In the genomic region with DNA sequence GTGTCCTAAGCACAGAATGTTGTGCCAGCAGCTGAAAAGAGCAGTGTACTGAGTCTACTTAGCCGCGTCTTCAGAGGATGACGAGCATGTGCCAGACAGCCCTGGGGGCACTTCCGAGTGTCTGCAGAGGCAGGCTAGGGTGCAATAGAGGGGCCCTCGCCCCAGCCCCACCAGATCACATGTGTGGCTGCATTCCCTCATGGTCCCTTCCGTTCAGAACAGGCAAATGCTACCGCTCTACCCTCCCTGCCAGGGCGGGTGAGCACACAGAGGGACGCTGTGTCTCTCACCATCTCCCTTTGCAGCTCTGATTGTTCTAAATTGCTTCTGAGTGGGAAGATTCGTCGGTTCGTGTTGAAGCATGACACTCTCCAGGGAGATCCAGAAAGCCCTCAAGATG, we compare ENCODE assay signal across 19 cellular contexts.
DNase-seq lines count a peak whose midpoint lies in the region; ATAC-seq, FAIRE-seq and TF ChIP-seq lines count a peak whose summit lies in the region.
"Had no signal": no experiment of that assay in that cellular context is flagged by ENCODE, and none has a peak within 500 bp of the region (broad histone marks: within the 10 kb centered on the region; RNA-seq: fewer than 3 reads in every experiment).

No MANE protein-coding gene starts in this region.

- no peaks in the 10 kb centered on the region for H3K23me2 ChIP-seq in H1 (ENCODE audit: low read depth, low read length)

- DNase-seq in SK-MEL-5 (ENCODE audit: low read depth, low spot score): peak; percentile 87
- no peak for DNase-seq in H1 (ENCODE audit: low read depth in 1 of 2, low spot score in 2 of 2)
- DNase-seq in keratinocyte (ENCODE audit: low read depth, low spot score): no peak
- peak; percentile 34 for DNase-seq in retina
- DNase-seq in HuH-7.5 (ENCODE audit: low spot score): no peak
- DNase-seq: ACHN, DMS79 treated with DMSO at 0.1 percent for 48 hours, GOT3, NCI-H1105, NCI-H1694 treated with DMSO at 0.1 percent for 48 hours, NCI-H2227 treated with DMSO at 0.1 percent for 48 hours, NCI-H510A treated with DMSO at 0.1 percent for 48 hours, NCI-H774 had no signal

- H3K36me3 ChIP-seq in H1 (ENCODE audit: control insufficient read depth in 2 of 4, insufficient read depth in 4 of 4, low read length in 3 of 4) (0 out of 8 replicates have a peak, but pooled peaks cover 0 to 3% (median 0%) of the 10 kb centered on the region in 4 experiments), keratinocyte (ENCODE audit: control insufficient read depth in 2 of 2, extremely low read depth in 1 of 2, insufficient read depth in 2 of 2, low read length in 2 of 2) (peaks cover 0 to 8% of the 10 kb centered on the region in 2 experiments)

- H3K27ac ChIP-seq in H1 (ENCODE audit: low read depth, low read length) (no peak overlapping the region), keratinocyte (ENCODE audit: control insufficient read depth, insufficient read depth, low read length) (no peak overlapping the region)
- H3K27ac ChIP-seq: C4-2B had no signal

- 0 out of 2 replicates have a peak overlapping the region, but pooled peaks have one; percentile 39 for H2AK5ac ChIP-seq in H1 (ENCODE audit: low read depth, low read length)

- H3K4me2 ChIP-seq in H1 (ENCODE audit: insufficient read depth in 1 of 2, low read depth in 2 of 2, low read length in 2 of 2) (no peak overlapping the region), keratinocyte (ENCODE audit: control insufficient read depth, extremely low read depth, insufficient read depth, low read depth, low read length) (no peak overlapping the region)

- H3K79me2 ChIP-seq in H1 (ENCODE audit: control insufficient read depth in 1 of 2, insufficient read depth in 2 of 2, low read length in 2 of 2): no peaks in the 10 kb centered on the region
- H3K79me2 ChIP-seq in keratinocyte (ENCODE audit: control insufficient read depth, insufficient read depth, low read length): no peaks in the 10 kb centered on the region

- no peak for TF ChIP-seq EP300 in H1 (IDR thresholded peaks at IDR 0.05; ENCODE audit: borderline replicate concordance in 1 of 2, low read depth in 2 of 2, low read length in 2 of 2)

- no peak for TF ChIP-seq CTCF in H1 (IDR thresholded peaks at IDR 0.05; ENCODE audit: control extremely low read depth in 1 of 3, insufficient read depth in 1 of 3, low read depth in 1 of 3, low read length in 3 of 3)
- no peak for TF ChIP-seq CTCF in keratinocyte (optimal IDR thresholded peaks at IDR 0.05 in 1 of 3, IDR thresholded peaks at IDR 0.05 in 1 of 3, conservative IDR thresholded peaks at IDR 0.05 in 1 of 3; ENCODE audit: extremely low read depth in 1 of 3, insufficient read depth in 2 of 3, low read length in 3 of 3)

- H3K4me1 ChIP-seq in H1 (replicated peaks in 1 of 4; ENCODE audit: control insufficient read depth in 3 of 4, insufficient read depth in 4 of 4, low read length in 3 of 4) (peaks cover 0 to 7% (median 0%) of the 10 kb centered on the region in 4 experiments; a peak in 2 of 7 replicates), keratinocyte (ENCODE audit: control insufficient read depth, extremely low read depth, insufficient read depth, low read length) (peaks cover 4% of the 10 kb centered on the region)

- CTCF ChIA-PET in H1 (lab: Charles Lee; ENCODE audit: partially characterized antibody): interaction anchor here (0.8 to 1.7 kb wide), 7 partner anchors 8 to 84 kb away, joined by 3 to 10 read pairs (median 4); no protein-coding TSS in a partner anchor

- no peaks in the 10 kb centered on the region for H4K20me1 ChIP-seq in H1 (replicated peaks in 1 of 2; ENCODE audit: control insufficient read depth in 1 of 2, insufficient read depth in 2 of 2, low read length in 2 of 2)
- H4K20me1 ChIP-seq in keratinocyte (ENCODE audit: control insufficient read depth, extremely low read depth, insufficient read depth, low read length): no peaks in the 10 kb centered on the region

- H4K5ac ChIP-seq in H1 (ENCODE audit: insufficient read length, low read depth, low read length): no peak overlapping the region

- H3K9ac ChIP-seq in H1 (replicated peaks in 1 of 4; ENCODE audit: extremely low read depth in 1 of 4, low read depth in 3 of 4, low read length in 3 of 4) (no peak overlapping the region), keratinocyte (ENCODE audit: control insufficient read depth, extremely low read depth, insufficient read depth, low read length) (no peak overlapping the region)

- dilution Hi-C loops in keratinocyte (cut with MboI; ENCODE audit: extremely low pct_ligation_motif_present, low sequenced_read_pairs): no loop called here

- no peaks in the 10 kb centered on the region for H3K9me3 ChIP-seq in H1 (ENCODE audit: insufficient read depth in 2 of 2, low read depth in 1 of 2, low read length in 1 of 2)
- no peaks in the 10 kb centered on the region for H3K9me3 ChIP-seq in keratinocyte (ENCODE audit: control insufficient read depth, low read depth, low read length)

- H3K9me1 ChIP-seq in keratinocyte (ENCODE audit: control insufficient read depth, extremely low read depth, insufficient read depth, low read length): no peaks in the 10 kb centered on the region

- H4K8ac ChIP-seq in H1 (ENCODE audit: extremely low read depth, insufficient read depth, low read length): no peak overlapping the region

- no peak for ATAC-seq in GM21825 (IDR thresholded peaks at IDR 0.05; ENCODE audit: unreplicated experiment)
- ATAC-seq in GM19452 (IDR thresholded peaks at IDR 0.05; ENCODE audit: unreplicated experiment): no peak
- ATAC-seq: K562, Right ventricle myocardium inferior had no signal

- TF ChIP-seq POLR2A in H1 (IDR thresholded peaks at IDR 0.05; ENCODE audit: control extremely low read depth in 1 of 2, low read depth in 2 of 2, low read length in 2 of 2): no peak

- no peak overlapping the region for H3K23ac ChIP-seq in H1 (ENCODE audit: insufficient read length)

- no peak overlapping the region for H3K56ac ChIP-seq in H1 (replicated peaks; ENCODE audit: insufficient read length, low read depth, low read length)

- H2BK15ac ChIP-seq in H1 (ENCODE audit: low read length): no peak overlapping the region

- no peaks in the 10 kb centered on the region for H3K79me1 ChIP-seq in H1 (ENCODE audit: low read depth, low read length)

- in situ Hi-C loops in SK-MEL-5 (cut with HindIII; ENCODE audit: low pct_unique_long_range_greater_than_20kb, low sequenced_read_pairs): no loop called here

- 0 out of 2 replicates have a peak overlapping the region, but pooled peaks have one; percentile 18 for H2BK20ac ChIP-seq in H1 (ENCODE audit: low read length)

- H3K18ac ChIP-seq in H1 (ENCODE audit: extremely low read depth, low read length): no peak overlapping the region; the same call in 1 of the 2 replicates

- TF ChIP-seq RAD21 in H1 (IDR thresholded peaks at IDR 0.05 in 1 of 2, conservative IDR thresholded peaks at IDR 0.05 in 1 of 2; ENCODE audit: low read depth in 2 of 2, low read length in 2 of 2): no peak

- no peak overlapping the region for H3K14ac ChIP-seq in H1 (ENCODE audit: insufficient read length)

- H2BK120ac ChIP-seq in H1 (replicated peaks; ENCODE audit: low read depth, low read length): no peak overlapping the region

- no peak for FAIRE-seq in H1 (lab: Jason Lieb, UNC)
- no peak for FAIRE-seq in keratinocyte (lab: Jason Lieb, UNC)
- FAIRE-seq: K562, RCC 7860 had no signal

- H2BK12ac ChIP-seq in H1 (ENCODE audit: low read depth, low read length): no peak overlapping the region

- 90% methylated on average over 12 of the region's 12 CpGs; no CpG with 5 or more reads in 1 of the 2 experiments for WGBS in H1 (ENCODE audit: extremely low coverage in 1 of 2, insufficient coverage in 1 of 2, insufficient read length in 1 of 2, insufficient replicate concordance in 2 of 2, low coverage in 1 of 2, low lambda C conversion rate in 2 of 2, missing lambda C conversion rate in 1 of 2), 2 experiments

- no peak overlapping the region for H3K4ac ChIP-seq in H1 (replicated peaks; ENCODE audit: insufficient read length, low read depth, low read length)

- H3K4me3 ChIP-seq in H1 (ENCODE audit: extremely low read depth in 1 of 4, insufficient read depth in 2 of 4, low read depth in 3 of 4, low read length in 4 of 4) (no peak overlapping the region), keratinocyte (ENCODE audit: control insufficient read depth in 2 of 3, extremely low read depth in 1 of 3, insufficient read depth in 2 of 3, low read depth in 1 of 3, low read length in 3 of 3) (no peak overlapping the region)
- H3K4me3 ChIP-seq: K562 had no signal

- POLR2A ChIA-PET in H1 (lab: Charles Lee; ENCODE audit: partially characterized antibody): no interaction called here

- no peak overlapping the region for H4K91ac ChIP-seq in H1 (replicated peaks; ENCODE audit: insufficient read length, low read length)

- H2AFZ ChIP-seq in H1 (ENCODE audit: low read length) (no peak overlapping the region), keratinocyte (ENCODE audit: control insufficient read depth, low read length) (peak overlapping the region; percentile 47)

- H3K27me3 ChIP-seq in H1 (replicated peaks in 1 of 4; ENCODE audit: control insufficient read depth in 3 of 4, extremely low read depth in 1 of 4, insufficient read depth in 3 of 4, low read length in 3 of 4) (no peaks in the 10 kb centered on the region; a peak in 1 of 7 replicates), keratinocyte (ENCODE audit: control insufficient read depth, extremely low read depth, insufficient read depth, low read length) (no peaks in the 10 kb centered on the region)

- H2BK5ac ChIP-seq in H1 (ENCODE audit: low read depth, low read length): no peak overlapping the region

TF ChIP-seq in H1, 55 proteins besides CTCF, POLR2A, EP300 and RAD21:
- TF ChIP-seq SP4 (IDR thresholded peaks at IDR 0.05; ENCODE audit: low read length): no peak
- no peak for TF ChIP-seq GABPA (IDR thresholded peaks at IDR 0.05; ENCODE audit: borderline replicate concordance, insufficient read depth, low read length)
- no peak for TF ChIP-seq CHD1 (IDR thresholded peaks at IDR 0.05; ENCODE audit: low read depth, low read length)
- TF ChIP-seq POU5F1 (IDR thresholded peaks at IDR 0.05; ENCODE audit: low read depth, low read length): no peak
- no peak for TF ChIP-seq KDM5A (IDR thresholded peaks at IDR 0.05; ENCODE audit: low read length)
- TF ChIP-seq JUND (IDR thresholded peaks at IDR 0.05; ENCODE audit: low read length): no peak
- TF ChIP-seq JUN (IDR thresholded peaks at IDR 0.05; ENCODE audit: low read depth, low read length): no peak
- no peak for TF ChIP-seq NANOG (IDR thresholded peaks at IDR 0.05; ENCODE audit: insufficient read depth, low read depth, low read length, poor library complexity, severe bottlenecking)
- no peak for TF ChIP-seq BCL11A (IDR thresholded peaks at IDR 0.05; ENCODE audit: low read depth in 2 of 2, low read length in 2 of 2)
- no peak for TF ChIP-seq EGR1 (IDR thresholded peaks at IDR 0.05; ENCODE audit: borderline replicate concordance, low read depth, low read length)
- TF ChIP-seq CEBPB (IDR thresholded peaks at IDR 0.05; ENCODE audit: low read depth, low read length): no peak
- no peak for TF ChIP-seq TBP (IDR thresholded peaks at IDR 0.05; ENCODE audit: low read depth, low read length)
- no peak for TF ChIP-seq TAF7 (optimal IDR thresholded peaks at IDR 0.05; ENCODE audit: borderline replicate concordance, low read depth, low read length)
- TF ChIP-seq TAF1 (IDR thresholded peaks at IDR 0.05; ENCODE audit: low read depth, low read length): no peak

Comparison
In these comparisons a context has a peak if more than half of its experiments do, and no peak if none do; other contexts are left out.
1. DNase-seq: peak in SK-MEL-5 (single experiment) and retina (single experiment); none in H1 (0 of 2), keratinocyte (single experiment) and HuH-7.5 (single experiment).